In genomic region chr13:113074401-113074800, GRCh38 we compare ENCODE assay signal across 1 cellular context.
TF ChIP-seq lines count a peak whose summit lies in the region.

No MANE protein-coding gene starts in this region.

TF ChIP-seq in WTC11, 78 proteins besides CTCF, POLR2A, EP300 and RAD21 (continued from another document):
- no peak for TF ChIP-seq ZSCAN18 (CRISPR knock-in tag; IDR thresholded peaks at IDR 0.05)
- TF ChIP-seq RELA (CRISPR knock-in tag; IDR thresholded peaks at IDR 0.05; ENCODE audit: borderline replicate concordance): no peak
- no peak for TF ChIP-seq ZBTB21 (CRISPR knock-in tag; IDR thresholded peaks at IDR 0.05; ENCODE audit: borderline replicate concordance)
- TF ChIP-seq ZNF425 (CRISPR knock-in tag; conservative IDR thresholded peaks at IDR 0.05): no peak
- no peak for TF ChIP-seq JAZF1 (CRISPR knock-in tag; IDR thresholded peaks at IDR 0.05)
- no peak for TF ChIP-seq ETV6 (CRISPR knock-in tag; IDR thresholded peaks at IDR 0.05)
- no peak for TF ChIP-seq USF1 (CRISPR knock-in tag; IDR thresholded peaks at IDR 0.05)
- TF ChIP-seq TEAD4 (CRISPR knock-in tag; IDR thresholded peaks at IDR 0.05): no peak
TF ChIP-seq in WTC11: peak in this region for 0.
